In the genomic region with DNA sequence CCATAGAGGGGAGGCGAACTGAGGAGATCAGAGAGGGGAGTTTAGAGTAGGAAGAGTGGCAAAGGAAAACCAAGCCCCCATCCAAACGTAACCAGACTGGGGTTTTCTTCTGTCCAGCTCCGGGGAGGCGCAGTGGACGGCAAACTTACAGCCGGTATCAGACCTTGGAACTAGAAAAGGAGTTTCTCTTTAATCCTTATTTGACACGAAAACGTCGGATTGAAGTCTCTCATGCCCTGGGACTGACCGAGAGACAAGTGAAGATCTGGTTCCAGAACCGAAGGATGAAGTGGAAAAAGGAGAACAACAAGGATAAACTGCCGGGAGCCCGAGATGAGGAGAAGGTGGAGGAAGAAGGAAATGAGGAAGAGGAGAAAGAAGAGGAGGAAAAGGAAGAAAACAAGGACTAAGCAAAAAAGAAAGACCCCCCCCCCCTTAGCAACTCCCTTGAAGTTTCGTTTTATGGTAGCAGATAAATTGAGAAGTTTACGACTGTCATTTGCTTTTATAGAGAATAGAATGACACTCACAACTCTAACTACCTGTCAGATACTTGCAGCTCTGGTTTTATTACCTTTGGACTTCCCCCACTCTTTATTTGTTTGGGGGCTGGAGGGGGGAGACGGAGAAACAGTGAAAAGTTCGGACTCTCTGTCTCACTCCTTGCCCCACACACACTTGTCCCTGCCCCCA, we compare ENCODE assay signal across 18 cellular contexts. TPM values are rescaled to one million over a fixed set of nuclear protein-coding genes. Genes with fewer than 3 reads are reported as not detected.
DNase-seq lines count a peak whose midpoint lies in the region; TF ChIP-seq lines count a peak whose summit lies in the region.
"Had no signal": no experiment of that assay in that cellular context is flagged by ENCODE, and none has a peak within 500 bp of the region (broad histone marks: within the 10 kb centered on the region; RNA-seq: fewer than 3 reads in every experiment).

No MANE protein-coding gene starts in this region.

- peaks cover 7% of the 10 kb centered on the region for H4K20me1 ChIP-seq in osteoblast (ENCODE audit: insufficient read depth, low read length)

- H3K4me2 ChIP-seq in osteoblast (ENCODE audit: insufficient read depth, low read length), result peak overlapping the region; percentile 90

- peak overlapping the region in 4 of 5 experiments; percentile 5 to 76 (median 68) for H3K4me3 Mint-ChIP-seq in brain
- H3K4me3 Mint-ChIP-seq in CD4-positive, alpha-beta memory T cell, result peak overlapping the region in 2 of 8 donors; percentile 23 to 68
- H3K4me3 Mint-ChIP-seq: CD8-positive, alpha-beta T cell had no signal

- in situ Hi-C loops in ACHN (cut with HindIII; ENCODE audit: low pct_ligation_motif_present, low pct_unique_long_range_greater_than_20kb, low sequenced_read_pairs), result no loop called here

- no peak for DNase-seq in BE2C
- DNase-seq in osteoblast (ENCODE audit: insufficient read length, low spot score, missing footprints), result no peak
- no peak for DNase-seq in coronary artery (ENCODE audit: low spot score)
- no peak for DNase-seq in ACHN
- DNase-seq in CD4-positive, alpha-beta memory T cell, result no peak
- DNase-seq in A172 (ENCODE audit: low spot score), result no peak
- DNase-seq: activated effector memory CD4-positive, alpha-beta T cell treated with anti-CD3 and anti-CD28 coated beads, Interleukin-2, amount 50 U/mL, for 16 hours; brain microvascular endothelial cell; CD8-positive, alpha-beta T cell; effector memory CD4-positive, alpha-beta T cell; foreskin melanocyte; NCI-H1092; NCI-H226; pancreas; testis had no signal

- H3K27me3 ChIP-seq in BE2C (no peaks in the 10 kb centered on the region), HUES6 (ENCODE audit: control insufficient read depth, insufficient read depth, low read length) (peaks cover 100% of the 10 kb centered on the region), osteoblast (ENCODE audit: insufficient read depth, low read length) (no peaks in the 10 kb centered on the region)
- H3K27me3 ChIP-seq in CD4-positive, alpha-beta memory T cell (ENCODE audit: insufficient read depth, low read length), result peaks cover 81% of the 10 kb centered on the region
- H3K27me3 ChIP-seq: testis had no signal

- H3K27ac ChIP-seq in HUES6 (ENCODE audit: low read depth, low read length), result no peak overlapping the region
- peak overlapping the region; percentile 22 for H3K27ac ChIP-seq in osteoblast (ENCODE audit: low read depth, low read length)
- no peak overlapping the region for H3K27ac ChIP-seq in coronary artery
- no peak overlapping the region for H3K27ac ChIP-seq in CD4-positive, alpha-beta memory T cell (ENCODE audit: low read depth, low read length)
- H3K27ac ChIP-seq: brain microvascular endothelial cell, pancreas, testis had no signal

- intact Hi-C loops in CD4-positive, alpha-beta memory T cell (cut with micrococcal nuclease), result no loop called here

- H3K36me3 Mint-ChIP-seq in brain, result no peaks in the 10 kb centered on the region
- no peaks in the 10 kb centered on the region for H3K36me3 Mint-ChIP-seq in CD4-positive, alpha-beta memory T cell
- H3K36me3 Mint-ChIP-seq: CD8-positive, alpha-beta T cell had no signal

- H3K4me1 ChIP-seq in BE2C, result peaks cover 19% of the 10 kb centered on the region
- H3K4me1 ChIP-seq in HUES6 (ENCODE audit: control insufficient read depth, insufficient read depth, low read length), result peaks cover 2% of the 10 kb centered on the region; the same call in 1 of the 2 replicates
- peaks cover 59% of the 10 kb centered on the region for H3K4me1 ChIP-seq in osteoblast (ENCODE audit: insufficient read depth, low read length)
- H3K4me1 ChIP-seq in CD4-positive, alpha-beta memory T cell (ENCODE audit: insufficient read depth, low read length), result peaks cover 28% of the 10 kb centered on the region

- peaks cover 15% of the 10 kb centered on the region for H3K4me1 Mint-ChIP-seq in brain
- H3K4me1 Mint-ChIP-seq in CD4-positive, alpha-beta memory T cell, result peaks cover 12 to 57% (median 32%) of the 10 kb centered on the region in 4 donors

- TF ChIP-seq CTCF in BE2C (IDR thresholded peaks at IDR 0.05; ENCODE audit: low read depth, low read length), result no peak
- TF ChIP-seq CTCF in brain (conservative IDR thresholded peaks at IDR 0.05), result no peak
- TF ChIP-seq CTCF in osteoblast (IDR thresholded peaks at IDR 0.05; ENCODE audit: extremely low read depth, low read depth, low read length), result no peak
- no peak for TF ChIP-seq CTCF in coronary artery (IDR thresholded peaks at IDR 0.05)

- H3K9me3 ChIP-seq in BE2C (no peaks in the 10 kb centered on the region), HUES6 (ENCODE audit: control insufficient read depth, insufficient read depth, low read depth, low read length) (no peaks in the 10 kb centered on the region), osteoblast (ENCODE audit: low read depth, low read length) (no peaks in the 10 kb centered on the region)
- no peaks in the 10 kb centered on the region for H3K9me3 ChIP-seq in CD4-positive, alpha-beta memory T cell (ENCODE audit: control insufficient read depth in 1 of 2, low read length in 2 of 2)
- H3K9me3 ChIP-seq: pancreas, testis had no signal

- H3K27me3 Mint-ChIP-seq in brain, result peaks cover 100% of the 10 kb centered on the region
- H3K27me3 Mint-ChIP-seq in CD4-positive, alpha-beta memory T cell, result peaks cover 62 to 78% of the 10 kb centered on the region in 2 donors

- no peaks in the 10 kb centered on the region for H3K36me3 ChIP-seq in BE2C
- H3K36me3 ChIP-seq in HUES6 (ENCODE audit: control insufficient read depth, insufficient read depth, low read length), result no peaks in the 10 kb centered on the region
- no peaks in the 10 kb centered on the region for H3K36me3 ChIP-seq in osteoblast (ENCODE audit: insufficient read depth, low read length)
- no peaks in the 10 kb centered on the region for H3K36me3 ChIP-seq in CD4-positive, alpha-beta memory T cell (ENCODE audit: insufficient read depth, low read length)
- H3K36me3 ChIP-seq: brain microvascular endothelial cell, pancreas had no signal

- H3K79me2 ChIP-seq in osteoblast (ENCODE audit: insufficient read depth, low read length), result peaks cover 84% of the 10 kb centered on the region

- peak overlapping the region; percentile 91 for H3K9ac ChIP-seq in HUES6 (ENCODE audit: low read length)

- H3K27ac Mint-ChIP-seq in brain, result peak overlapping the region in 1 of 5 experiments; percentile 62
- peak overlapping the region in 2 of 7 donors; percentile 39 to 62 for H3K27ac Mint-ChIP-seq in CD4-positive, alpha-beta memory T cell
- H3K27ac Mint-ChIP-seq: CD8-positive, alpha-beta T cell had no signal

- peaks cover 0 to 5% (median 0%) of the 10 kb centered on the region in 5 experiments for H3K9me3 Mint-ChIP-seq in brain
- H3K9me3 Mint-ChIP-seq in CD4-positive, alpha-beta memory T cell, result peaks cover 0 to 3% (median 0%) of the 10 kb centered on the region in 8 donors
- H3K9me3 Mint-ChIP-seq: CD8-positive, alpha-beta T cell had no signal

- CTCF ChIA-PET in CD4-positive, alpha-beta memory T cell (lab: Charles Lee; ENCODE audit: partially characterized antibody), result interaction anchor here (0.7 to 1.3 kb wide), 2 partner anchors 196 to 301 kb away, joined by 3 read pairs; no protein-coding TSS in a partner anchor

- H3K4me3 ChIP-seq in BE2C (ENCODE audit: low read depth, low read length) (peak overlapping the region; percentile 96; the same call in 1 of the 2 replicates), HUES6 (ENCODE audit: low read depth, low read length) (peak overlapping the region; percentile 48; the same call in 1 of the 2 replicates), osteoblast (ENCODE audit: insufficient read depth, low read length) (peak overlapping the region; percentile 74), coronary artery (no peak overlapping the region)
- H3K4me3 ChIP-seq in CD4-positive, alpha-beta memory T cell (ENCODE audit: low read length in 2 of 2), result no peak overlapping the region
- H3K4me3 ChIP-seq: pancreas, testis had no signal

- H2AFZ ChIP-seq in osteoblast (ENCODE audit: low read length), result no peak overlapping the region

- POLR2A ChIA-PET in CD4-positive, alpha-beta memory T cell (lab: Charles Lee; ENCODE audit: partially characterized antibody), result interaction anchor here (0.6 kb wide), 1 partner anchor 192 kb away, joined by 3 read pairs; no protein-coding TSS in a partner anchor

RNA-seq across cellular contexts. Expression of a gene that starts 2.3 kb away (rescaled TPM):
- polyA plus RNA-seq in BE2C (2012; ENCODE audit: insufficient read depth, insufficient read length, low read depth), result 24.8 TPM
- not detected for polyA plus RNA-seq in brain (ENCODE audit: insufficient read depth, low read depth, low replicate concordance)
- total RNA-seq in osteoblast, result 3.2 and 5.1 TPM in 2 replicates
- total RNA-seq in CD4-positive, alpha-beta memory T cell, result not detected
- not detected for polyA plus RNA-seq in CD4-positive, alpha-beta memory T cell
- not detected in 2 replicates for total RNA-seq in A172 (2014; rRNA removed; shearing (Covaris generic))
- total RNA-seq: CD8-positive, alpha-beta T cell; pancreas had no signal
- polyA plus RNA-seq: pancreas had no signal

RNA-seq across cellular contexts. Expression of a gene that starts 11.2 kb away (rescaled TPM):
- 33.9 TPM for polyA plus RNA-seq in BE2C (2012; ENCODE audit: insufficient read depth, insufficient read length, low read depth)
- polyA plus RNA-seq in brain (ENCODE audit: insufficient read depth, low read depth, low replicate concordance), result not detected
- total RNA-seq in osteoblast, result 8.3 and 11.6 TPM in 2 replicates
- not detected for total RNA-seq in CD4-positive, alpha-beta memory T cell
- polyA plus RNA-seq in CD4-positive, alpha-beta memory T cell, result not detected
- total RNA-seq in A172 (2014; rRNA removed; shearing (Covaris generic)), result 6.3 and 11.0 TPM in 2 replicates
- total RNA-seq: CD8-positive, alpha-beta T cell had no signal

RNA-seq across cellular contexts. Expression of a gene that starts 17.1 kb away (rescaled TPM):
- 45.2 TPM for polyA plus RNA-seq in BE2C (2012; ENCODE audit: insufficient read depth, insufficient read length, low read depth)
- not detected for polyA plus RNA-seq in brain (ENCODE audit: insufficient read depth, low read depth, low replicate concordance)
- 5.6 and 7.2 TPM in 2 replicates for total RNA-seq in osteoblast
- not detected for total RNA-seq in CD4-positive, alpha-beta memory T cell
- polyA plus RNA-seq in CD4-positive, alpha-beta memory T cell, result not detected
- total RNA-seq in A172 (2014; rRNA removed; shearing (Covaris generic)), result 0.31 and 2.5 TPM in 2 replicates
- total RNA-seq: CD8-positive, alpha-beta T cell had no signal

RNA-seq across cellular contexts. Expression of a gene that starts 21.7 kb away (rescaled TPM):
- 8.1 TPM for polyA plus RNA-seq in BE2C (2012; ENCODE audit: insufficient read depth, insufficient read length, low read depth)
- not detected for polyA plus RNA-seq in brain (ENCODE audit: insufficient read depth, low read depth, low replicate concordance)
- 1.8 and 2.1 TPM in 2 replicates for total RNA-seq in osteoblast
- not detected for total RNA-seq in CD4-positive, alpha-beta memory T cell
- not detected for polyA plus RNA-seq in CD4-positive, alpha-beta memory T cell
- total RNA-seq in A172 (2014; rRNA removed; shearing (Covaris generic)), result 0.57 TPM in 1 of 2 replicates, not detected in the other
- total RNA-seq: CD8-positive, alpha-beta T cell; pancreas; SK-MEL-5 had no signal
- polyA plus RNA-seq: pancreas had no signal

RNA-seq across cellular contexts. Expression of a gene that starts 26.2 kb away (rescaled TPM):
- polyA plus RNA-seq in BE2C (2012; ENCODE audit: insufficient read depth, insufficient read length, low read depth), result 49.3 TPM
- polyA plus RNA-seq in brain (ENCODE audit: insufficient read depth, low read depth, low replicate concordance), result not detected
- 9.7 and 11.2 TPM in 2 replicates for total RNA-seq in osteoblast
- total RNA-seq in CD4-positive, alpha-beta memory T cell, result not detected
- polyA plus RNA-seq in CD4-positive, alpha-beta memory T cell, result not detected
- total RNA-seq in A172 (2014; rRNA removed; shearing (Covaris generic)), result 4.4 and 4.9 TPM in 2 replicates
- total RNA-seq: CD8-positive, alpha-beta T cell had no signal

Comparison
In these comparisons a context has a peak if more than half of its experiments do, and no peak if none do; other contexts are left out.
1. H3K4me3 ChIP-seq: peak in BE2C (single experiment), HUES6 (single experiment) and osteoblast (single experiment); none in coronary artery (single experiment) and CD4-positive, alpha-beta memory T cell (0 of 2).